In genomic region chr20:37356387-37356786, GRCh38 we compare ENCODE assay signal across 10 cellular contexts. TPM values are rescaled to one million over a fixed set of nuclear protein-coding genes. Genes with fewer than 3 reads are reported as not detected.
DNase-seq lines count a peak whose midpoint lies in the region; ATAC-seq and TF ChIP-seq lines count a peak whose summit lies in the region.
"Had no signal": no experiment of that assay in that cellular context is flagged by ENCODE, and none has a peak within 500 bp of the region (broad histone marks: within the 10 kb centered on the region; RNA-seq: fewer than 3 reads in every experiment).

No MANE protein-coding gene starts in this region.

- no peak for TF ChIP-seq POLR2A in uterus (IDR thresholded peaks at IDR 0.05)

- in situ Hi-C loops in HAP-1 (cut with MboI; ENCODE audit: low sequenced_read_pairs), result no loop called here

- peaks cover 28% of the 10 kb centered on the region for H3K4me1 Mint-ChIP-seq in mesothelial cell of epicardium
- H3K4me1 Mint-ChIP-seq in T-helper 2 cell treated with Interferon-gamma antibody and Interleukin-4, amounts not matched to agents 5 μg/mL and 100 μg/mL, for 36 hours (ENCODE audit: low read depth), result no peaks in the 10 kb centered on the region

- H3K4me3 ChIP-seq in colonic mucosa (no peak overlapping the region), uterus (no peak overlapping the region), HAP-1 (no peak overlapping the region)

- no peak overlapping the region for H3K9ac ChIP-seq in colonic mucosa (ENCODE audit: low read depth in 2 of 2, low read length in 2 of 2)

- no peak for TF ChIP-seq CTCF in colonic mucosa (IDR thresholded peaks at IDR 0.05)
- TF ChIP-seq CTCF in mesothelial cell of epicardium (IDR thresholded peaks at IDR 0.05; ENCODE audit: unreplicated experiment), result no peak
- TF ChIP-seq CTCF in uterus (IDR thresholded peaks at IDR 0.05), result no peak

- H3K36me3 Mint-ChIP-seq in mesothelial cell of epicardium, result peaks cover 4% of the 10 kb centered on the region
- H3K36me3 Mint-ChIP-seq in T-helper 2 cell treated with Interferon-gamma antibody and Interleukin-4, amounts not matched to agents 5 μg/mL and 100 μg/mL, for 36 hours (ENCODE audit: low read depth), result no peaks in the 10 kb centered on the region

- ATAC-seq in HG03135 (IDR thresholded peaks at IDR 0.05; ENCODE audit: unreplicated experiment), result no peak

- H3K36me3 ChIP-seq in colonic mucosa (no peaks in the 10 kb centered on the region), uterus (no peaks in the 10 kb centered on the region), HAP-1 (replicated peaks) (no peaks in the 10 kb centered on the region)

- H3K4me3 Mint-ChIP-seq in mesothelial cell of epicardium, result no peak overlapping the region
- H3K4me3 Mint-ChIP-seq in T-helper 2 cell treated with Interferon-gamma antibody and Interleukin-4, amounts not matched to agents 5 μg/mL and 100 μg/mL, for 36 hours, result no peak overlapping the region

- H3K27me3 ChIP-seq in colonic mucosa (no peaks in the 10 kb centered on the region), uterus (no peaks in the 10 kb centered on the region), HAP-1 (ENCODE audit: low read depth) (no peaks in the 10 kb centered on the region)

- H3K4me1 ChIP-seq in colonic mucosa, result peaks cover 10% of the 10 kb centered on the region
- peaks cover 0 to 5% of the 10 kb centered on the region in 2 donors for H3K4me1 ChIP-seq in uterus
- H3K4me1 ChIP-seq in HAP-1, result no peaks in the 10 kb centered on the region

- H3K9me3 ChIP-seq in colonic mucosa (no peaks in the 10 kb centered on the region), uterus (no peaks in the 10 kb centered on the region), HAP-1 (no peaks in the 10 kb centered on the region)

- peak overlapping the region; percentile 72 for H3K27ac Mint-ChIP-seq in mesothelial cell of epicardium
- H3K27ac Mint-ChIP-seq in T-helper 2 cell treated with Interferon-gamma antibody and Interleukin-4, amounts not matched to agents 5 μg/mL and 100 μg/mL, for 36 hours, result no peak overlapping the region

- no peaks in the 10 kb centered on the region for H3K27me3 Mint-ChIP-seq in mesothelial cell of epicardium (ENCODE audit: low read depth)
- no peaks in the 10 kb centered on the region for H3K27me3 Mint-ChIP-seq in T-helper 2 cell treated with Interferon-gamma antibody and Interleukin-4, amounts not matched to agents 5 μg/mL and 100 μg/mL, for 36 hours (ENCODE audit: low read depth)

- no peaks in the 10 kb centered on the region for H3K9me3 Mint-ChIP-seq in mesothelial cell of epicardium
- no peaks in the 10 kb centered on the region for H3K9me3 Mint-ChIP-seq in T-helper 2 cell treated with Interferon-gamma antibody and Interleukin-4, amounts not matched to agents 5 μg/mL and 100 μg/mL, for 36 hours

- DNase-seq in activated CD4-positive, CD25-positive, alpha-beta regulatory T cell treated with anti-CD3 and anti-CD28 coated beads, Interleukin-2, amount 50 U/mL, for 72 hours, result peak; percentile 16
- DNase-seq in activated CD4-positive, CD25-positive, alpha-beta regulatory T cell (lab: John Stamatoyannopoulos, UW), result no peak
- DNase-seq in colonic mucosa (no peak), mesothelial cell of epicardium (ENCODE audit: low spot score in 2 of 2, unreplicated experiment in 2 of 2) (no peak), uterus (peak; percentile 52 to 56), HAP-1 (ENCODE audit: low spot score in 2 of 2) (no peak)
- no peak for DNase-seq in T-helper 2 cell treated with Interferon-gamma antibody and Interleukin-4, amounts not matched to agents 5 μg/mL and 100 μg/mL, for 36 hours (ENCODE audit: low spot score)
- DNase-seq: ACHN, NCI-H187 treated with DMSO at 0.1 percent for 48 hours had no signal

- intact Hi-C loops in colonic mucosa (cut with DNase I) (no loop called here), uterus (cut with DNase I; ENCODE audit: low total_unique reads) (no loop called here)

- H3K27ac ChIP-seq in colonic mucosa (peak overlapping the region; percentile 41), uterus (peak overlapping the region; percentile 6 to 67)

RNA-seq across cellular contexts. Expression of gene SRC, which starts 10.4 kb away (rescaled TPM):
- total RNA-seq in colonic mucosa (100 to 1,000 TPM; 102 to 123 TPM), mesothelial cell of epicardium (81.2 to 85.2 TPM (median 81.3 TPM) in 3 replicates), uterus (100 to 1,000 TPM in 1 of 4 donors, 10 to 100 TPM in 3; 25.0 to 110 (median 34.1) TPM)

Comparison
In these comparisons a context has a peak if more than half of its experiments do, and no peak if none do; other contexts are left out.
1. DNase-seq: peak in activated CD4-positive, CD25-positive, alpha-beta regulatory T cell treated with anti-CD3 and anti-CD28 coated beads, Interleukin-2, amount 50 U/mL, for 72 hours (single experiment) and uterus (2 of 2); none in activated CD4-positive, CD25-positive, alpha-beta regulatory T cell (0 of 4), colonic mucosa (single experiment), mesothelial cell of epicardium (0 of 2), T-helper 2 cell treated with Interferon-gamma antibody and Interleukin-4, amounts not matched to agents 5 μg/mL and 100 μg/mL, for 36 hours (single experiment) and HAP-1 (0 of 2).